ENCODE assay signal across 12 cellular contexts in the genomic region with DNA sequence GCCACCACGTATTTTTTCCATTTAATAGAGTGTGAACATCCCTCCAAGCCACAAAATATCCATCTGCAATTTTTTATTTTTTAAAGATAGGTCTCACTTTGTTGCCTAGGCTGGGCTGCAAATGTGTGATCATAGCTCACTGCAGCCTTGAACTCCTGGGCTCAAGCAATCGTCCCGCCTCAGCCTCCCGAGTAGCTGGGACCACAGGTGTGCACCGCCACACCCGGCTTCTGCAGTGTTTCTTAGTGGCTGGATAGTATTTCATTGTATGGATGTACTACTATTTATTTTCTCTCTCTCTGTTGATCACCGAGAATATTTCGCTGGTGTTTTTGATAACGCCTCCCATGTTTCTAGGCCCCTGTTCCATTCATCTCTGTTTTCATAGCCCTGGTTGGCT. TPM values are rescaled to one million over a fixed set of nuclear protein-coding genes. Genes with fewer than 3 reads are reported as not detected.
DNase-seq lines count a peak whose midpoint lies in the region; ATAC-seq and TF ChIP-seq lines count a peak whose summit lies in the region.
"Had no signal": no experiment of that assay in that cellular context is flagged by ENCODE, and none has a peak within 500 bp of the region (broad histone marks: within the 10 kb centered on the region; RNA-seq: fewer than 3 reads in every experiment).

No MANE protein-coding gene starts in this region.

- peak overlapping the region; percentile 88 for H3K27ac ChIP-seq in left ventricle myocardium inferior (replicated peaks)
- peak overlapping the region; percentile 85 for H3K27ac ChIP-seq in upper lobe of right lung

- no peaks in the 10 kb centered on the region for H3K9me3 ChIP-seq in left ventricle myocardium inferior (replicated peaks)
- H3K9me3 ChIP-seq in upper lobe of right lung, result no peaks in the 10 kb centered on the region

- peaks cover 25% of the 10 kb centered on the region for H3K36me3 Mint-ChIP-seq in dendritic cell treated with granulocyte-macrophage colony-stimulating factor and Interleukin-4, amounts not matched to agents 40 ng/mL and 50 ng/mL, for 4 days (ENCODE audit: low read depth)
- peaks cover 0 to 4% (median 0%) of the 10 kb centered on the region in 3 donors for H3K36me3 Mint-ChIP-seq in naive thymus-derived CD8-positive, alpha-beta T cell
- H3K36me3 Mint-ChIP-seq: IgD-negative memory B cell had no signal

- H3K4me3 ChIP-seq in left ventricle myocardium inferior, result no peak overlapping the region
- H3K4me3 ChIP-seq in upper lobe of right lung, result no peak overlapping the region

- H3K27ac Mint-ChIP-seq in dendritic cell treated with granulocyte-macrophage colony-stimulating factor and Interleukin-4, amounts not matched to agents 40 ng/mL and 50 ng/mL, for 4 days, result peak overlapping the region; percentile 14
- H3K27ac Mint-ChIP-seq in naive thymus-derived CD8-positive, alpha-beta T cell, result peak overlapping the region in 9 of 10 donors; percentile 58 to 96 (median 85)
- H3K27ac Mint-ChIP-seq: IgD-negative memory B cell had no signal

- H3K27me3 ChIP-seq in left ventricle myocardium inferior (ENCODE audit: low read depth) (no peaks in the 10 kb centered on the region), upper lobe of right lung (no peaks in the 10 kb centered on the region)

- H3K36me3 ChIP-seq in left ventricle myocardium inferior (no peaks in the 10 kb centered on the region), upper lobe of right lung (no peaks in the 10 kb centered on the region)

- H3K4me1 Mint-ChIP-seq in dendritic cell treated with granulocyte-macrophage colony-stimulating factor and Interleukin-4, amounts not matched to agents 40 ng/mL and 50 ng/mL, for 4 days (ENCODE audit: low read depth), result peaks cover 51% of the 10 kb centered on the region
- peaks cover 34 to 50% (median 49%) of the 10 kb centered on the region in 4 donors for H3K4me1 Mint-ChIP-seq in naive thymus-derived CD8-positive, alpha-beta T cell

- no peak overlapping the region for H3K4me3 Mint-ChIP-seq in dendritic cell treated with granulocyte-macrophage colony-stimulating factor and Interleukin-4, amounts not matched to agents 40 ng/mL and 50 ng/mL, for 4 days
- peak overlapping the region in 7 of 10 donors; percentile 1 to 74 (median 43) for H3K4me3 Mint-ChIP-seq in naive thymus-derived CD8-positive, alpha-beta T cell
- H3K4me3 Mint-ChIP-seq: IgD-negative memory B cell had no signal

- H3K4me1 ChIP-seq in left ventricle myocardium inferior, result peaks cover 86% of the 10 kb centered on the region
- peaks cover 69% of the 10 kb centered on the region for H3K4me1 ChIP-seq in upper lobe of right lung

- ATAC-seq in Right ventricle myocardium inferior (no peak), upper lobe of right lung (no peak)
- ATAC-seq in naive thymus-derived CD8-positive, alpha-beta T cell, result no peak
- ATAC-seq: sciatic nerve had no signal

- intact Hi-C loops in left ventricle myocardium inferior (cut with micrococcal nuclease), result no loop called here
- intact Hi-C loops in Right ventricle myocardium inferior (cut with DNase I), result no loop called here
- intact Hi-C loops in dendritic cell treated with granulocyte-macrophage colony-stimulating factor and Interleukin-4, amounts not matched to agents 40 ng/mL and 50 ng/mL, for 4 days (cut with micrococcal nuclease), result no loop called here
- intact Hi-C loops in upper lobe of right lung (cut with DNase I), result no loop called here

- DNase-seq in left ventricle myocardium inferior (no peak), Right ventricle myocardium inferior (ENCODE audit: missing footprints) (no peak), upper lobe of right lung (no peak), DMS 273 treated with DMSO at 0.1 percent for 48 hours (lab: John Stamatoyannopoulos, UW) (no peak), NCI-H2227 treated with DMSO at 0.1 percent for 48 hours (lab: John Stamatoyannopoulos, UW) (no peak)
- no peak for DNase-seq in naive thymus-derived CD8-positive, alpha-beta T cell
- DNase-seq in stimulated activated CD4-positive, alpha-beta T cell treated with anti-CD3 and anti-CD28 coated beads, Interleukin-4, amount 100 ng/mL, for 24 hours, result no peak
- DNase-seq: left cardiac atrium, NCI-H187 had no signal

- TF ChIP-seq CTCF in left ventricle myocardium inferior (IDR thresholded peaks at IDR 0.05; ENCODE audit: borderline replicate concordance), result no peak
- no peak for TF ChIP-seq CTCF in upper lobe of right lung (IDR thresholded peaks at IDR 0.05)

- POLR2A ChIA-PET in naive thymus-derived CD8-positive, alpha-beta T cell (lab: Charles Lee), result interaction anchor here (1.8 to 15.1 kb wide), 4 partner anchors 8 to 16 kb away, joined by 7 to 249 read pairs (median 111); partner anchors contain the start of gene MLXIP

- H3K9me3 Mint-ChIP-seq in dendritic cell treated with granulocyte-macrophage colony-stimulating factor and Interleukin-4, amounts not matched to agents 40 ng/mL and 50 ng/mL, for 4 days, result no peaks in the 10 kb centered on the region
- H3K9me3 Mint-ChIP-seq in naive thymus-derived CD8-positive, alpha-beta T cell, result no peaks in the 10 kb centered on the region
- H3K9me3 Mint-ChIP-seq: IgD-negative memory B cell had no signal

- no peaks in the 10 kb centered on the region for H3K27me3 Mint-ChIP-seq in dendritic cell treated with granulocyte-macrophage colony-stimulating factor and Interleukin-4, amounts not matched to agents 40 ng/mL and 50 ng/mL, for 4 days
- H3K27me3 Mint-ChIP-seq in naive thymus-derived CD8-positive, alpha-beta T cell, result no peaks in the 10 kb centered on the region
- H3K27me3 Mint-ChIP-seq: IgD-negative memory B cell had no signal

RNA-seq across cellular contexts. Expression of gene MLXIP, which starts 17.5 kb away (rescaled TPM):
- total RNA-seq in left ventricle myocardium inferior (16.7 TPM), Right ventricle myocardium inferior (25.7 TPM), upper lobe of right lung (57.4 TPM)
- 100 to 1,000 TPM; 162 to 165 TPM for total RNA-seq in naive thymus-derived CD8-positive, alpha-beta T cell
- polyA plus RNA-seq in naive thymus-derived CD8-positive, alpha-beta T cell, result 10 to 100 TPM; 17.3 to 43.3 (median 20.0) TPM
